ENCODE assay signal across 8 cellular contexts in genomic region chr18:12391487-12392136, GRCh38. TPM values are rescaled to one million over a fixed set of nuclear protein-coding genes. Genes with fewer than 3 reads are reported as not detected.
DNase-seq lines count a peak whose midpoint lies in the region; ATAC-seq, FAIRE-seq and TF ChIP-seq lines count a peak whose summit lies in the region.

No MANE protein-coding gene starts in this region.

- no peaks in the 10 kb centered on the region for H3K36me3 ChIP-seq in BJ (ENCODE audit: control insufficient read depth, insufficient read depth, low read length)
- H3K36me3 ChIP-seq in SU-DHL-6 (ENCODE audit: low read length), result no peaks in the 10 kb centered on the region
- no peaks in the 10 kb centered on the region for H3K36me3 ChIP-seq in GM12878 (ENCODE audit: control insufficient read depth in 2 of 2, insufficient read depth in 2 of 2, low read length in 1 of 2)
- no peaks in the 10 kb centered on the region for H3K36me3 ChIP-seq in hepatocyte (replicated peaks; ENCODE audit: insufficient read depth, low read depth)
- no peaks in the 10 kb centered on the region for H3K36me3 ChIP-seq in gastrocnemius medialis

- no peak for TF ChIP-seq EP300 in GM12878 (IDR thresholded peaks at IDR 0.05; ENCODE audit: borderline replicate concordance in 1 of 2, control insufficient read depth in 1 of 2, low read depth in 2 of 2, low read length in 2 of 2)

- SMC1A ChIA-PET in GM12878 (lab: Charles Lee; ENCODE audit: uncharacterized antibody, unreplicated experiment), result interaction anchor here (0.7 to 2.0 kb wide), 5 partner anchors 63 to 501 kb away, joined by 3 to 5 read pairs (median 3); no protein-coding TSS in a partner anchor

- ATAC-seq in GM19025 (IDR thresholded peaks at IDR 0.05; ENCODE audit: low read depth, unreplicated experiment) (peak; percentile 66), GM12878 (peak; percentile 95), gastrocnemius medialis (peak; percentile 90 to 91), GM19397 (IDR thresholded peaks at IDR 0.05; ENCODE audit: unreplicated experiment) (no peak)

- no peaks in the 10 kb centered on the region; the same call in 1 of the 2 replicates for H3K27me3 ChIP-seq in BJ (ENCODE audit: control insufficient read depth, insufficient read depth, low read length)
- H3K27me3 ChIP-seq in SU-DHL-6 (ENCODE audit: low read length), result no peaks in the 10 kb centered on the region
- H3K27me3 ChIP-seq in GM12878 (replicated peaks in 1 of 2; ENCODE audit: control insufficient read depth in 2 of 2, insufficient read depth in 2 of 2, low read length in 1 of 2), result no peaks in the 10 kb centered on the region
- H3K27me3 ChIP-seq in hepatocyte, result no peaks in the 10 kb centered on the region
- no peaks in the 10 kb centered on the region for H3K27me3 ChIP-seq in gastrocnemius medialis

- H3F3A ChIP-seq in SU-DHL-6 (ENCODE audit: insufficient read depth), result no peaks in the 10 kb centered on the region

- no peak for TF ChIP-seq POLR2A in GM12878 (IDR thresholded peaks at IDR 0.05; ENCODE audit: low read depth, low read length)
- TF ChIP-seq POLR2A in gastrocnemius medialis (IDR thresholded peaks at IDR 0.05), result no peak

- POLR2A ChIA-PET in BJ (lab: Charles Lee), result no interaction called here
- POLR2A ChIA-PET in GM12878 (lab: Charles Lee), result no interaction called here

- no peaks in the 10 kb centered on the region for H3K4me1 ChIP-seq in GM12878 (ENCODE audit: control insufficient read depth, insufficient read depth, low read length)
- H3K4me1 ChIP-seq in hepatocyte (ENCODE audit: insufficient read depth), result no peaks in the 10 kb centered on the region
- H3K4me1 ChIP-seq in gastrocnemius medialis, result no peaks in the 10 kb centered on the region

- BruUV-seq in GM12878 (replicated peaks; lab: Mats Ljungman, UMichigan), result no TSS peak

- no peak for DNase-seq in BJ (ENCODE audit: low read depth)
- peak; percentile 81 to 86 for DNase-seq in Kasumi-1 (lab: John Stamatoyannopoulos, UW)
- no peak for DNase-seq in GM12878 (ENCODE audit: low read depth, low spot score)
- DNase-seq in hepatocyte (ENCODE audit: low spot score), result peak; percentile 86
- DNase-seq in gastrocnemius medialis, result peak; percentile 33 to 34

- in situ Hi-C loops in GM12878 (cut with MboI), result loop anchor here (5.0 kb wide), 1 partner anchor 271 kb away; no protein-coding TSS in a partner anchor
- in situ Hi-C loops in gastrocnemius medialis (cut with MboI; ENCODE audit: low sequenced_read_pairs in 4 of 4), result loop anchor here in 3 of 4 donors (5.0 to 25.0 kb wide), 2 partner anchors 271 to 546 kb away; partner anchors contain the start of gene SEH1L (in 2 of the 3)

- no peak overlapping the region for H2AFZ ChIP-seq in SU-DHL-6 (ENCODE audit: low read depth, low read length, severe bottlenecking)
- no peak overlapping the region for H2AFZ ChIP-seq in GM12878 (ENCODE audit: control insufficient read depth, low read depth, low read length)
- no peak overlapping the region for H2AFZ ChIP-seq in hepatocyte

- H3K27ac ChIP-seq in SU-DHL-6 (ENCODE audit: low read depth, low read length), result no peak overlapping the region
- no peak overlapping the region for H3K27ac ChIP-seq in GM12878 (ENCODE audit: control insufficient read depth, insufficient read depth)
- no peak overlapping the region for H3K27ac ChIP-seq in hepatocyte
- no peak overlapping the region for H3K27ac ChIP-seq in gastrocnemius medialis

- RAD21 ChIA-PET in GM12878 (lab: Charles Lee; ENCODE audit: unreplicated experiment), result interaction anchor here (0.9 to 1.3 kb wide), 2 partner anchors 28 to 268 kb away, joined by 3 to 4 read pairs; no protein-coding TSS in a partner anchor

- peak; percentile 96 for TF ChIP-seq CTCF in BJ (IDR thresholded peaks at IDR 0.05; ENCODE audit: insufficient read depth, low read depth, low read length)
- TF ChIP-seq CTCF in SU-DHL-6 (IDR thresholded peaks at IDR 0.05; ENCODE audit: insufficient read depth, low read length, poor library complexity, severe bottlenecking), result peak; percentile 72
- TF ChIP-seq CTCF in GM12878 (IDR thresholded peaks at IDR 0.05 in 2 of 3, conservative IDR thresholded peaks at IDR 0.05 in 1 of 3; ENCODE audit: control insufficient read depth in 2 of 3, extremely low read depth in 1 of 3, insufficient read depth in 1 of 3, low read depth in 3 of 3, low read length in 3 of 3), result peak; percentile 95 to 96 (median 95)
- peak; percentile 96 for TF ChIP-seq CTCF in hepatocyte (IDR thresholded peaks at IDR 0.05; ENCODE audit: poor library complexity)
- peak; percentile 72 to 91 (median 86) for TF ChIP-seq CTCF in gastrocnemius medialis (IDR thresholded peaks at IDR 0.05 in 4 of 5, conservative IDR thresholded peaks at IDR 0.05 in 1 of 5)

- H3K4me3 ChIP-seq in BJ (ENCODE audit: low read depth, low read length) (no peak overlapping the region), SU-DHL-6 (ENCODE audit: insufficient read depth, low read length, poor library complexity, severe bottlenecking) (no peak overlapping the region), GM12878 (no peak overlapping the region), hepatocyte (no peak overlapping the region), gastrocnemius medialis (no peak overlapping the region)

- 6% methylated on average over 9 of the region's 9 CpGs for WGBS in GM12878 (ENCODE audit: insufficient coverage, insufficient replicate concordance, low lambda C conversion rate, missing lambda C conversion rate)
- 15% methylated on average over 9 of the region's 9 CpGs for WGBS in hepatocyte (ENCODE audit: low lambda C conversion rate, missing lambda C conversion rate)

- H3K4me2 ChIP-seq in SU-DHL-6 (ENCODE audit: low read depth, low read length, poor library complexity, severe bottlenecking) (no peak overlapping the region), GM12878 (ENCODE audit: control insufficient read depth, insufficient read depth) (no peak overlapping the region), hepatocyte (no peak overlapping the region)

- peak; percentile 54 for FAIRE-seq in GM12878 (lab: Jason Lieb, UNC)

- TF ChIP-seq RAD21 in GM12878 (IDR thresholded peaks at IDR 0.05; ENCODE audit: insufficient read depth, low read depth, low read length), result peak; percentile 93

- CTCF ChIA-PET in BJ (lab: Yijun Ruan, JAX), result interaction anchor here (0.6 to 7.6 kb wide), 24 partner anchors 8 to 552 kb away, joined by 3 to 158 read pairs (median 3); partner anchors contain the start of genes AFG3L2 and SPIRE1
- CTCF ChIA-PET in GM12878 (lab: Yijun Ruan, JAX), result interaction anchor here (0.6 to 6.0 kb wide), 24 partner anchors 10 to 768 kb away, joined by 3 to 71 read pairs (median 4); partner anchors contain the start of genes CEP76, PSMG2 and SPIRE1

- H3K9me3 ChIP-seq in SU-DHL-6 (ENCODE audit: insufficient read depth, low read length) (no peaks in the 10 kb centered on the region), GM12878 (replicated peaks; ENCODE audit: control insufficient read depth, insufficient read depth, low read length) (no peaks in the 10 kb centered on the region), hepatocyte (ENCODE audit: low read depth) (no peaks in the 10 kb centered on the region), gastrocnemius medialis (no peaks in the 10 kb centered on the region)

- intact Hi-C loops in GM12878 (cut with micrococcal nuclease; ENCODE audit: unreplicated experiment) (loop anchor here (1.0 to 10.0 kb wide), 3 partner anchors 143 to 541 kb away; no protein-coding TSS in a partner anchor), gastrocnemius medialis (cut with DNase I; ENCODE audit: low total_unique reads) (loop anchor here (1.0 to 5.0 kb wide), 2 partner anchors 267 to 556 kb away; partner anchors contain the start of genes SEH1L and SPIRE1)

- H4K20me1 ChIP-seq in SU-DHL-6 (ENCODE audit: low read depth, low read length), result no peaks in the 10 kb centered on the region
- H4K20me1 ChIP-seq in GM12878 (ENCODE audit: control insufficient read depth, insufficient read depth), result no peaks in the 10 kb centered on the region
- H4K20me1 ChIP-seq in hepatocyte (ENCODE audit: insufficient read depth, poor library complexity, severe bottlenecking), result no peaks in the 10 kb centered on the region

- H3K79me2 ChIP-seq in SU-DHL-6 (ENCODE audit: insufficient read depth, low read length) (no peaks in the 10 kb centered on the region), GM12878 (ENCODE audit: control insufficient read depth, insufficient read depth, low read length) (no peaks in the 10 kb centered on the region), hepatocyte (no peaks in the 10 kb centered on the region)

- no peak overlapping the region for H3K9ac ChIP-seq in SU-DHL-6 (ENCODE audit: low read length)
- H3K9ac ChIP-seq in GM12878 (ENCODE audit: control insufficient read depth, insufficient read depth, low read length), result no peak overlapping the region

- no peaks in the 10 kb centered on the region for H3K9me2 ChIP-seq in SU-DHL-6 (replicated peaks; ENCODE audit: insufficient read depth, low read length)
- no peaks in the 10 kb centered on the region for H3K9me2 ChIP-seq in hepatocyte (replicated peaks; ENCODE audit: insufficient read depth)

RNA-seq across cellular contexts. Expression of gene AFG3L2, which starts 14.6 kb away (rescaled TPM):
- polyA plus RNA-seq in BJ (2011; rRNA removed) (25.5 and 31.2 TPM in 2 replicates), GM12878 (2011; rRNA removed) (49.6 and 62.2 TPM in 2 replicates), GM12878 (2014; fragmentation: Illumina TruSeq; extraction: Trizol) (57.6 and 70.8 TPM in 2 replicates), GM12878 (2014; fragmentation: Nextera tagmentation; extraction: Ambion mirVana) (10 to 100 TPM; 21.0 to 21.6 TPM), GM12878 (2014; rRNA removed) (50.4 and 56.1 TPM in 2 replicates), GM12878 (2016; fragmentation: Nextera tagmentation; extraction: Ambion mirVana) (10 to 100 TPM; 66.6 to 72.7 TPM), hepatocyte (43.0 and 44.1 TPM in 2 replicates)
- 16.5 and 18.5 TPM in 2 replicates for polyA minus RNA-seq in BJ (2011; rRNA and poly(A)+ RNA removed)
- total RNA-seq in GM12878 (2013; cell fraction: nucleolus; rRNA removed), result 76.0 and 83.0 TPM in 2 replicates
- total RNA-seq in GM12878 (2014; rRNA removed) (57.9 and 62.9 TPM in 2 replicates), GM12878 (2014; rRNA removed; fragmentation: Illumina TruSeq; extraction: Trizol) (67.7 and 71.0 TPM in 2 replicates), GM12878 (2021) (63.8 and 68.0 TPM in 2 replicates), hepatocyte (60.2 and 60.8 TPM in 2 replicates), gastrocnemius medialis (100 to 1,000 TPM; 102 to 166 (median 124) TPM)
- 27.0 TPM for polyA plus RNA-seq in GM12878 (2011; ENCODE audit: low read depth)
- 32.0 and 33.2 TPM in 2 replicates for polyA plus RNA-seq in GM12878 (2011; cell fraction: cytosol; rRNA removed)
- polyA plus RNA-seq in GM12878 (2011; cell fraction: nucleus; rRNA removed), result 46.8 and 48.9 TPM in 2 replicates
- polyA plus RNA-seq in GM12878 (2012), result 35.5 and 37.8 TPM in 2 replicates
- 41.6 and 42.9 TPM in 2 replicates for polyA minus RNA-seq in GM12878 (2011; rRNA and poly(A)+ RNA removed)
- polyA minus RNA-seq in GM12878 (2011; cell fraction: cytosol; rRNA and poly(A)+ RNA removed), result 17.1 and 23.5 TPM in 2 replicates
- 16.3 and 27.9 TPM in 2 replicates for polyA minus RNA-seq in GM12878 (2011; cell fraction: nucleus; rRNA and poly(A)+ RNA removed)

RNA-seq across cellular contexts. Expression of gene PRELID3A, which starts 16.1 kb away (rescaled TPM):
- polyA plus RNA-seq in BJ (2011; rRNA removed), result 4.6 and 6.4 TPM in 2 replicates
- 0.72 and 1.6 TPM in 2 replicates for polyA minus RNA-seq in BJ (2011; rRNA and poly(A)+ RNA removed)
- 35.5 and 38.9 TPM in 2 replicates for total RNA-seq in GM12878 (2013; cell fraction: nucleolus; rRNA removed)
- 6.0 and 11.0 TPM in 2 replicates for total RNA-seq in GM12878 (2014; rRNA removed)
- 6.9 and 7.3 TPM in 2 replicates for total RNA-seq in GM12878 (2014; rRNA removed; fragmentation: Illumina TruSeq; extraction: Trizol)
- total RNA-seq in GM12878 (2021), result 10.0 and 13.1 TPM in 2 replicates
- 2.8 TPM for polyA plus RNA-seq in GM12878 (2011; ENCODE audit: low read depth)
- polyA plus RNA-seq in GM12878 (2011; rRNA removed), result 6.1 and 7.6 TPM in 2 replicates
- polyA plus RNA-seq in GM12878 (2011; cell fraction: cytosol; rRNA removed), result 5.7 and 7.4 TPM in 2 replicates
- 35.5 and 36.8 TPM in 2 replicates for polyA plus RNA-seq in GM12878 (2011; cell fraction: nucleus; rRNA removed)
- 5.6 and 6.6 TPM in 2 replicates for polyA plus RNA-seq in GM12878 (2012)
- polyA plus RNA-seq in GM12878 (2014; fragmentation: Illumina TruSeq; extraction: Trizol), result 4.7 and 7.3 TPM in 2 replicates
- 1 to 10 TPM in 1 of 2 experiments, under 1 TPM in 1; 0.43 to 1.2 TPM for polyA plus RNA-seq in GM12878 (2014; fragmentation: Nextera tagmentation; extraction: Ambion mirVana)
- polyA plus RNA-seq in GM12878 (2014; rRNA removed), result 14.3 and 19.4 TPM in 2 replicates
- 1 to 10 TPM; 7.3 to 9.1 TPM for polyA plus RNA-seq in GM12878 (2016; fragmentation: Nextera tagmentation; extraction: Ambion mirVana)
- 1.8 and 3.0 TPM in 2 replicates for polyA minus RNA-seq in GM12878 (2011; rRNA and poly(A)+ RNA removed)
- polyA minus RNA-seq in GM12878 (2011; cell fraction: cytosol; rRNA and poly(A)+ RNA removed), result 2.9 TPM in 1 of 2 replicates, not detected in the other
- 2.9 and 8.0 TPM in 2 replicates for polyA minus RNA-seq in GM12878 (2011; cell fraction: nucleus; rRNA and poly(A)+ RNA removed)
- 0.90 and 2.5 TPM in 2 replicates for total RNA-seq in hepatocyte
- polyA plus RNA-seq in hepatocyte, result 0.36 and 0.38 TPM in 2 replicates
- under 1 TPM in 1 of 4 donors, not detected in 3; 0.11 TPM for total RNA-seq in gastrocnemius medialis

Comparison
In these comparisons a context has a peak if more than half of its experiments do, and no peak if none do; other contexts are left out.
1. DNase-seq: peak in Kasumi-1 (2 of 2), hepatocyte (single experiment) and gastrocnemius medialis (2 of 2); none in BJ (single experiment) and GM12878 (single experiment).
2. Peak in every context shown above with its lines, with median percentiles within 50 percentile points of each other: CTCF ChIP-seq.